ENCODE assay signal across 15 cellular contexts in the genomic region with DNA sequence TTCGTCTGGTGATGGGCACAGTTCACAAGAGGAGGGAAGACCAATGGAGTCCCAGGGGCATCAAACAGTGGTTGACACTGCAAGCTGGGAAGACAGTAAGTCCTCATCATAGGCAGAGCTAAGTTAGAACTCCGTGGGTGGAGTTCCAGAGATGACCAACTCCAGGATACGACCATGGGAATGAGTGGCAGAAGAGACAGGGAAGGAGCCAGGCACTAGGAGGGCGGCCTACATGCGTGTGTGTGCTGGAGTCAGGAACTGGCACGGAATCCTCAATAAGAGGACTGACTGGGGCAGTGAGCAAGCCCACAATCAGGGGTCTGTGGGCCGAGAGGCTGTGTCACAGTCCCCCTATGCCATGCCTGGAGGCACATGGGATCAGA. TPM values are rescaled to one million over a fixed set of nuclear protein-coding genes. Genes with fewer than 3 reads are reported as not detected.
DNase-seq lines count a peak whose midpoint lies in the region; ATAC-seq and TF ChIP-seq lines count a peak whose summit lies in the region.
"Had no signal": no experiment of that assay in that cellular context is flagged by ENCODE, and none has a peak within 500 bp of the region (broad histone marks: within the 10 kb centered on the region; RNA-seq: fewer than 3 reads in every experiment).

No MANE protein-coding gene starts in this region.

- H3K36me3 Mint-ChIP-seq in CD4-positive, CD25-positive, alpha-beta regulatory T cell: peaks cover 18% of the 10 kb centered on the region
- H3K36me3 Mint-ChIP-seq in activated naive CD8-positive, alpha-beta T cell treated with anti-CD3 and anti-CD28 coated beads, Interleukin-2, amount 10 ng/mL, durations not matched to agents 7 days and 5 days: peaks cover 11% of the 10 kb centered on the region

- peak overlapping the region in 1 of 4 donors; percentile 45 for H3K4me3 Mint-ChIP-seq in CD4-positive, CD25-positive, alpha-beta regulatory T cell
- no peak overlapping the region for H3K4me3 Mint-ChIP-seq in activated naive CD8-positive, alpha-beta T cell treated with anti-CD3 and anti-CD28 coated beads, Interleukin-2, amount 10 ng/mL, durations not matched to agents 7 days and 5 days
- H3K4me3 Mint-ChIP-seq: activated T-cell treated with anti-CD3 and anti-CD28 coated beads, Interleukin-2, amount 50 U/mL, for 4 hours had no signal

- no peaks in the 10 kb centered on the region for H3K27me3 ChIP-seq in CD4-positive, CD25-positive, alpha-beta regulatory T cell (ENCODE audit: control insufficient read depth, insufficient read depth, low read length)
- H3K27me3 ChIP-seq in osteoblast (ENCODE audit: insufficient read depth, low read length): no peaks in the 10 kb centered on the region
- H3K27me3 ChIP-seq: Peyer's patch, upper lobe of right lung had no signal

- peaks cover 65% of the 10 kb centered on the region for H3K79me2 ChIP-seq in osteoblast (ENCODE audit: insufficient read depth, low read length)

- TF ChIP-seq CTCF in 22Rv1 (IDR thresholded peaks at IDR 0.05) (no peak), osteoblast (IDR thresholded peaks at IDR 0.05; ENCODE audit: extremely low read depth, low read depth, low read length) (no peak)

- H3K36me3 ChIP-seq in CD4-positive, CD25-positive, alpha-beta regulatory T cell (ENCODE audit: control insufficient read depth, insufficient read depth, low read length): peaks cover 30% of the 10 kb centered on the region
- H3K36me3 ChIP-seq in osteoblast (ENCODE audit: insufficient read depth, low read length): no peaks in the 10 kb centered on the region
- H3K36me3 ChIP-seq: Peyer's patch had no signal

- peak overlapping the region in 2 of 3 donors; percentile 59 to 77 for H3K27ac Mint-ChIP-seq in CD4-positive, CD25-positive, alpha-beta regulatory T cell
- H3K27ac Mint-ChIP-seq in activated naive CD8-positive, alpha-beta T cell treated with anti-CD3 and anti-CD28 coated beads, Interleukin-2, amount 10 ng/mL, durations not matched to agents 7 days and 5 days: peak overlapping the region; percentile 57

- H3K4me3 ChIP-seq in CD4-positive, CD25-positive, alpha-beta regulatory T cell (ENCODE audit: low read depth, low read length): no peak overlapping the region
- H3K4me3 ChIP-seq in osteoblast (ENCODE audit: insufficient read depth, low read length): no peak overlapping the region
- H3K4me3 ChIP-seq: dorsolateral prefrontal cortex, Peyer's patch, upper lobe of right lung had no signal

- DNase-seq in CD4-positive, CD25-positive, alpha-beta regulatory T cell: no peak
- DNase-seq in activated naive CD8-positive, alpha-beta T cell treated with anti-CD3 and anti-CD28 coated beads, Interleukin-2, amount 10 ng/mL, durations not matched to agents 7 days and 5 days: no peak
- no peak for DNase-seq in osteoblast (ENCODE audit: insufficient read length, low spot score, missing footprints)
- DNase-seq: activated T-cell treated with anti-CD3 and anti-CD28 coated beads, Interleukin-2, amount 50 U/mL, for 4 hours; dorsolateral prefrontal cortex; hypothalamus; NCI-H748 treated with DMSO at 0.1 percent for 48 hours; Peyer's patch; retina; stimulated activated CD4-positive, alpha-beta T cell treated with anti-CD3 and anti-CD28 coated beads, Interleukin-1b, Interleukin-23, amount 100 ng/mL, for 48 hours; upper lobe of right lung had no signal

- peaks cover 14% of the 10 kb centered on the region for H4K20me1 ChIP-seq in osteoblast (ENCODE audit: insufficient read depth, low read length)

- peaks cover 0 to 1% (median 0%) of the 10 kb centered on the region in 7 donors for H3K9me3 Mint-ChIP-seq in CD4-positive, CD25-positive, alpha-beta regulatory T cell
- no peaks in the 10 kb centered on the region for H3K9me3 Mint-ChIP-seq in activated naive CD8-positive, alpha-beta T cell treated with anti-CD3 and anti-CD28 coated beads, Interleukin-2, amount 10 ng/mL, durations not matched to agents 7 days and 5 days
- H3K9me3 Mint-ChIP-seq: activated T-cell treated with anti-CD3 and anti-CD28 coated beads, Interleukin-2, amount 50 U/mL, for 4 hours had no signal

- no peaks in the 10 kb centered on the region for H3K27me3 Mint-ChIP-seq in CD4-positive, CD25-positive, alpha-beta regulatory T cell
- H3K27me3 Mint-ChIP-seq in activated naive CD8-positive, alpha-beta T cell treated with anti-CD3 and anti-CD28 coated beads, Interleukin-2, amount 10 ng/mL, durations not matched to agents 7 days and 5 days: no peaks in the 10 kb centered on the region

- no peak overlapping the region for H3K4me2 ChIP-seq in osteoblast (ENCODE audit: insufficient read depth, low read length)

- POLR2A ChIA-PET in activated naive CD8-positive, alpha-beta T cell treated with anti-CD3 and anti-CD28 coated beads, Interleukin-2, amount 10 ng/mL, durations not matched to agents 7 days and 5 days (lab: Charles Lee): no interaction called here

- H3K4me1 ChIP-seq in CD4-positive, CD25-positive, alpha-beta regulatory T cell (ENCODE audit: control insufficient read depth, insufficient read depth, low read length, poor library complexity, severe bottlenecking): peaks cover 6% of the 10 kb centered on the region
- peaks cover 29% of the 10 kb centered on the region for H3K4me1 ChIP-seq in osteoblast (ENCODE audit: insufficient read depth, low read length)

- H3K9me3 ChIP-seq in CD4-positive, CD25-positive, alpha-beta regulatory T cell (ENCODE audit: control insufficient read depth in 2 of 2, low read length in 2 of 2): no peaks in the 10 kb centered on the region
- no peaks in the 10 kb centered on the region for H3K9me3 ChIP-seq in osteoblast (ENCODE audit: low read depth, low read length)
- H3K9me3 ChIP-seq: Peyer's patch, upper lobe of right lung had no signal

- no peak for ATAC-seq in CD4-positive, CD25-positive, alpha-beta regulatory T cell (ENCODE audit: low read depth in 2 of 2)
- ATAC-seq in activated naive CD8-positive, alpha-beta T cell treated with anti-CD3 and anti-CD28 coated beads, Interleukin-2, amount 10 ng/mL, durations not matched to agents 7 days and 5 days (ENCODE audit: low read depth): no peak
- ATAC-seq in GM19397 (IDR thresholded peaks at IDR 0.05; ENCODE audit: unreplicated experiment) (no peak), HG03280 (IDR thresholded peaks at IDR 0.05; ENCODE audit: unreplicated experiment) (no peak), HG03439 (IDR thresholded peaks at IDR 0.05; ENCODE audit: unreplicated experiment) (no peak)
- ATAC-seq: activated T-cell treated with anti-CD3 and anti-CD28 coated beads, Interleukin-2, amount 50 U/mL, for 4 hours; upper lobe of right lung had no signal

- no peak overlapping the region for H2AFZ ChIP-seq in osteoblast (ENCODE audit: low read length)

- H3K27ac ChIP-seq in 22Rv1 (peak overlapping the region; percentile 88), osteoblast (ENCODE audit: low read depth, low read length) (peak overlapping the region; percentile 47)
- no peak overlapping the region for H3K27ac ChIP-seq in CD4-positive, CD25-positive, alpha-beta regulatory T cell (ENCODE audit: insufficient read depth, low read length, poor library complexity, severe bottlenecking)

- H3K4me1 Mint-ChIP-seq in CD4-positive, CD25-positive, alpha-beta regulatory T cell: peaks cover 14 to 53% (median 25%) of the 10 kb centered on the region in 4 donors
- H3K4me1 Mint-ChIP-seq in activated naive CD8-positive, alpha-beta T cell treated with anti-CD3 and anti-CD28 coated beads, Interleukin-2, amount 10 ng/mL, durations not matched to agents 7 days and 5 days: peaks cover 13% of the 10 kb centered on the region

RNA-seq across cellular contexts. Expression of gene IRAK1, which starts 30.4 kb away (rescaled TPM):
- 64.7 TPM for total RNA-seq in CD4-positive, CD25-positive, alpha-beta regulatory T cell
- polyA plus RNA-seq in CD4-positive, CD25-positive, alpha-beta regulatory T cell: 10 to 100 TPM; 23.7 to 29.5 (median 26.0) TPM
- 100 to 1,000 TPM; 127 to 135 TPM for total RNA-seq in activated naive CD8-positive, alpha-beta T cell treated with anti-CD3 and anti-CD28 coated beads, Interleukin-2, amount 10 ng/mL, durations not matched to agents 7 days and 5 days
- 99.5 and 100 TPM in 2 replicates for total RNA-seq in osteoblast

RNA-seq across cellular contexts. Expression of gene MECP2, which starts 47.4 kb away (rescaled TPM):
- 180 TPM for total RNA-seq in CD4-positive, CD25-positive, alpha-beta regulatory T cell
- polyA plus RNA-seq in CD4-positive, CD25-positive, alpha-beta regulatory T cell: 10 to 100 TPM; 13.3 to 20.5 (median 15.2) TPM
- total RNA-seq in activated naive CD8-positive, alpha-beta T cell treated with anti-CD3 and anti-CD28 coated beads, Interleukin-2, amount 10 ng/mL, durations not matched to agents 7 days and 5 days: 10 to 100 TPM; 81.9 to 82.8 TPM
- 31.1 and 33.3 TPM in 2 replicates for total RNA-seq in osteoblast
